9 cellular contexts compared by ENCODE assay signal in the genomic region with DNA sequence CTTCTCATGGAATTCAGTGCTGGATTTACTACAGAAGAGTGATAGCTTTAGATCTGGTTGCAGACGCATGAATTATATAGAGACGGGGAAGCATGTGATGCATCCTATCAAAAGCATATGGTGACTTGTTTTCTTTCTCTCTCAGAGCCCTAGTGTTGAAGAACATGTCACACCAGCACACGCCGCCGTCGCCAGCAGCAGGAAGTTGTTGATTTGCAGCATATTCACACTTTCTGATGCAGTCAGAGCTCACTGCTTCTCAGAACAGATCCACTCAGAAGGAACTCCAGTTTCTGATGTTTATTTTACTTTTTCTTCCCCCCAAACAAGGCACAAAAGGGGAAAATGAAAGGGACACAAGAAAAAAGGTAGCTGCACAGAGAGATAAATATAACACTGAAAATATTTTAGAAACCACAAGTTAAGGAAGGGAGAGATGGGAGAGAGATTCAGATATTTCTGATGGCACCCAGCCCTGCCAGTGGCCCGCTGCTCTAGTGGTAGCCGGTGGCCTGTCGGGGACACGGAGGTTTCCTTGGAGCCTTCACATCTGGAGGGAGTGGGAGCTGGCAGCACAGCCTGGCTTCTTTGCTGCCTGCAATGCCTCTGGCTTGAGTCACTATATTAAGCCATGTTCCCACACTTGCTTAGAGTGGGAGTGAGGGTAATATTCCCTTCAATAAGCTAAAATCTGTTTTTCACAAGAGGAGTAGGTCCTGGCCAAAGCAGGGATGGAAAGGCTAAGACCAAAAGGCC.
DNase-seq lines count a peak whose midpoint lies in the region; ATAC-seq and TF ChIP-seq lines count a peak whose summit lies in the region.
"Had no signal": no experiment of that assay in that cellular context is flagged by ENCODE, and none has a peak within 500 bp of the region (broad histone marks: within the 10 kb centered on the region; RNA-seq: fewer than 3 reads in every experiment).

No MANE protein-coding gene starts in this region.

- WGBS in right lobe of liver (ENCODE audit: insufficient coverage, low coverage, low lambda C conversion rate, missing lambda C conversion rate), result 54% methylated on average over 10 of the region's 10 CpGs

- no peak for TF ChIP-seq POLR2A in right lobe of liver (IDR thresholded peaks at IDR 0.05)

- H3K4me1 ChIP-seq in right lobe of liver, result no peaks in the 10 kb centered on the region
- peaks cover 18% of the 10 kb centered on the region for H3K4me1 ChIP-seq in upper lobe of right lung

- TF ChIP-seq CTCF in right lobe of liver (IDR thresholded peaks at IDR 0.05) (no peak), upper lobe of right lung (IDR thresholded peaks at IDR 0.05) (no peak)

- H3K36me3 ChIP-seq in right lobe of liver, result peaks cover 0 to 26% (median 10%) of the 10 kb centered on the region in 4 donors
- H3K36me3 ChIP-seq in upper lobe of right lung, result peaks cover 51% of the 10 kb centered on the region

- H3K4me3 ChIP-seq in right lobe of liver (no peak overlapping the region), upper lobe of right lung (no peak overlapping the region)

- H3K9me3 ChIP-seq in right lobe of liver (no peaks in the 10 kb centered on the region), upper lobe of right lung (no peaks in the 10 kb centered on the region)

- ATAC-seq in right lobe of liver (peak in 2 of 4 donors; percentile 16 to 47), upper lobe of right lung (peak; percentile 68), GM18861 (IDR thresholded peaks at IDR 0.05; ENCODE audit: unreplicated experiment) (no peak), GM21825 (IDR thresholded peaks at IDR 0.05; ENCODE audit: unreplicated experiment) (no peak)

- H3K27me3 ChIP-seq in right lobe of liver, result no peaks in the 10 kb centered on the region
- H3K27me3 ChIP-seq in upper lobe of right lung, result no peaks in the 10 kb centered on the region

- H3K27ac ChIP-seq in angular gyrus (ENCODE audit: low read depth, low read length) (peak overlapping the region; percentile 38), right lobe of liver (peak overlapping the region in 2 of 3 donors; percentile 5 to 36), upper lobe of right lung (no peak overlapping the region)

- DNase-seq in stimulated activated CD4-positive, alpha-beta T cell treated with anti-CD3 and anti-CD28 coated beads, Interleukin-12 subunit alpha, Interleukin-12 subunit beta, amount 100 ng/mL, for 48 hours (ENCODE audit: low read depth in 2 of 3, low spot score in 1 of 3), result peak in 2 of 3 donors; percentile 2 to 13
- no peak for DNase-seq in stimulated activated CD4-positive, alpha-beta T cell treated with anti-CD3 and anti-CD28 coated beads, Interleukin-12 subunit alpha, Interleukin-12 subunit beta, amount 100 ng/mL, for 4 hours
- DNase-seq in right lobe of liver (no peak), upper lobe of right lung (no peak), NCI-H1436 treated with DMSO at 0.1 percent for 48 hours (lab: John Stamatoyannopoulos, UW) (no peak)
- DNase-seq: DND-41 had no signal

- intact Hi-C loops in right lobe of liver (cut with DNase I) (no loop called here), upper lobe of right lung (cut with DNase I) (no loop called here)

Comparison
In these comparisons a context has a peak if more than half of its experiments do, and no peak if none do; other contexts are left out.
1. DNase-seq: peak in stimulated activated CD4-positive, alpha-beta T cell treated with anti-CD3 and anti-CD28 coated beads, Interleukin-12 subunit alpha, Interleukin-12 subunit beta, amount 100 ng/mL, for 48 hours (2 of 3); none in stimulated activated CD4-positive, alpha-beta T cell treated with anti-CD3 and anti-CD28 coated beads, Interleukin-12 subunit alpha, Interleukin-12 subunit beta, amount 100 ng/mL, for 4 hours (single experiment), right lobe of liver (0 of 3), upper lobe of right lung (single experiment) and NCI-H1436 treated with DMSO at 0.1 percent for 48 hours (single experiment).